In the genomic region with DNA sequence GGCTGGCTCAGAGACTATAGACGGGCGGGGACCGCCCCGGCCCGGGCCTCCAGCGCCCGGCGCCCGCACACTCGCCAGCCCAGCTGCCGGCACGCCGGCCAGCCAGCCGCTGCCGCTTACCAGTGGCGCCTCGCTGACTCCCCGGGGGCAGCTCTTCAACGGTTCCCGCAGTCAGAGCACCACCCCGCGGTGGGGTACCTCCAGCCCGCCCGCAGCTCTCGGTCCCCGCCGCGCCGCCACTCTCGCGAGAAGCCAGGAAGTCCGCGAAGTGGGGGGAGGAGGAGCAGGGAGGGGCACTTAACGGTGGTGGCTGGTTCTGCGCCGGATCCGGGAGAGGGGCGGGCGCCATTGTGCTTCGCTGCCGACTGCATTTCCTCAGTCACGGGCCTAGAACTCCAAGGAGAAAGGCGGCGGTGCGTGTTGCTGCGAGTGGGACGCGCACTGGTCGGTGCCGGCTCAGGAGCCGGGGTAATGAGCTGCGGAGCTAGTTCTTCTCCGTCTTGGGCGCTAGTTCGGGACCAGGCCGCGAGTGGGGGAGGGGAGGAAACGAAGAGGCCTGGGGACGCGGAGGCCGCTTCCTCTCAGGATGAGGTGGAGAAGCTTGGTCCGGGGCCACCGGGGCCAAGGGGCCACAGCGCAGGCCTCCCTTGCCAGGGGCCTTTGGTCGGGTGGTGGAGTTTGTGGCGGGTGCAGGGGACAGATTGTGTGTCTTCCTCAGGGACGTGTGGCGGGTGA, we compare ENCODE assay signal across 8 cellular contexts. TPM values are rescaled to one million over a fixed set of nuclear protein-coding genes. Genes with fewer than 3 reads are reported as not detected.
A peak's percentile ranks its signal among the peaks of the same experiment; 100 is the strongest.
DNase-seq lines count a peak whose midpoint lies in the region; ATAC-seq and TF ChIP-seq lines count a peak whose summit lies in the region.

A gene with protein sequence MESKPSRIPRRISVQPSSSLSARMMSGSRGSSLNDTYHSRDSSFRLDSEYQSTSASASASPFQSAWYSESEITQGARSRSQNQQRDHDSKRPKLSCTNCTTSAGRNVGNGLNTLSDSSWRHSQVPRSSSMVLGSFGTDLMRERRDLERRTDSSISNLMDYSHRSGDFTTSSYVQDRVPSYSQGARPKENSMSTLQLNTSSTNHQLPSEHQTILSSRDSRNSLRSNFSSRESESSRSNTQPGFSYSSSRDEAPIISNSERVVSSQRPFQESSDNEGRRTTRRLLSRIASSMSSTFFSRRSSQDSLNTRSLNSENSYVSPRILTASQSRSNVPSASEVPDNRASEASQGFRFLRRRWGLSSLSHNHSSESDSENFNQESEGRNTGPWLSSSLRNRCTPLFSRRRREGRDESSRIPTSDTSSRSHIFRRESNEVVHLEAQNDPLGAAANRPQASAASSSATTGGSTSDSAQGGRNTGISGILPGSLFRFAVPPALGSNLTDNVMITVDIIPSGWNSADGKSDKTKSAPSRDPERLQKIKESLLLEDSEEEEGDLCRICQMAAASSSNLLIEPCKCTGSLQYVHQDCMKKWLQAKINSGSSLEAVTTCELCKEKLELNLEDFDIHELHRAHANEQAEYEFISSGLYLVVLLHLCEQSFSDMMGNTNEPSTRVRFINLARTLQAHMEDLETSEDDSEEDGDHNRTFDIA (plus strand): TSS at position 313 of the 735 bp plus-strand sequence. CDS start 16,517 bp downstream, outside the sequence.

- DNase-seq in AG04449 (ENCODE audit: low read depth, low spot score) (peak; percentile 58), NCI-H2196 (lab: John Stamatoyannopoulos, UW; ENCODE audit: unreplicated experiment) (peak; percentile 96), breast epithelium (ENCODE audit: low spot score in 2 of 2) (peak; percentile 94), iPS-NIHi11 (ENCODE audit: low spot score) (peak; percentile 96), smooth muscle cell (lab: John Stamatoyannopoulos, UW; ENCODE audit: unreplicated experiment) (peak; percentile 89)

- H4K20me1 ChIP-seq in smooth muscle cell (ENCODE audit: low read depth), result peaks cover 45% of the 10 kb centered on the region

- peak; percentile 98 for TF ChIP-seq POLR2A in breast epithelium (IDR thresholded peaks at IDR 0.05)

- peak within 1 kb of the TSS; percentile 95 for H3K9ac ChIP-seq in smooth muscle cell (ENCODE audit: low read depth)

- H3K27me3 ChIP-seq in breast epithelium (no peaks in the 10 kb centered on the region), smooth muscle cell (ENCODE audit: low read depth) (no peaks in the 10 kb centered on the region)

- H3K36me3 ChIP-seq in breast epithelium (peaks cover 3% of the 10 kb centered on the region), smooth muscle cell (ENCODE audit: low read depth) (peaks cover 3% of the 10 kb centered on the region)

- H3K27ac ChIP-seq in VCaP (peak within 1 kb of the TSS; percentile 98), breast epithelium (peak within 1 kb of the TSS; percentile 97 to 99), smooth muscle cell (ENCODE audit: low read depth) (peak within 1 kb of the TSS; percentile 86)

- no peaks in the 10 kb centered on the region for H3F3A ChIP-seq in smooth muscle cell (ENCODE audit: low read depth)

- H3K4me3 ChIP-seq in AG04449 (ENCODE audit: low read depth, low read length), result peak within 1 kb of the TSS; percentile 99
- peak within 1 kb of the TSS; percentile 84 to 99 (median 94) for H3K4me3 ChIP-seq in breast epithelium
- peak within 1 kb of the TSS; percentile 74 for H3K4me3 ChIP-seq in smooth muscle cell

- POLR2A ChIA-PET in AG04449 (lab: Yijun Ruan, JAX), result interaction anchor here (0.6 to 1.8 kb wide), 14 partner anchors 9 to 870 kb away, joined by 3 to 18 read pairs (median 3); a partner anchor contains a TSS

- 2% methylated on average over 66 of the region's 68 CpGs for WGBS in smooth muscle cell (ENCODE audit: low lambda C conversion rate)

- ATAC-seq in GM18870 (IDR thresholded peaks at IDR 0.05; ENCODE audit: unreplicated experiment) (peak; percentile 85), HG03135 (IDR thresholded peaks at IDR 0.05; ENCODE audit: unreplicated experiment) (peak; percentile 96)

- peak within 1 kb of the TSS; percentile 88 for H3K4me2 ChIP-seq in smooth muscle cell

- intact Hi-C loops in breast epithelium (cut with DNase I; ENCODE audit: low total_unique reads), result no loop called here

- H3K79me2 ChIP-seq in smooth muscle cell (ENCODE audit: low read depth), result peaks cover 50% of the 10 kb centered on the region

- peak; percentile 74 for TF ChIP-seq CTCF in AG04449 (IDR thresholded peaks at IDR 0.05; ENCODE audit: insufficient read depth, low read length, missing control alignments)
- TF ChIP-seq CTCF in VCaP (conservative IDR thresholded peaks at IDR 0.05), result peak; percentile 78
- peak; percentile 5 to 37 (median 30) for TF ChIP-seq CTCF in breast epithelium (IDR thresholded peaks at IDR 0.05)
- TF ChIP-seq CTCF in smooth muscle cell (IDR thresholded peaks at IDR 0.05; ENCODE audit: borderline replicate concordance, insufficient read depth, poor library complexity, severe bottlenecking), result peak; percentile 47

- peak within 1 kb of the TSS; percentile 80 for H2AFZ ChIP-seq in smooth muscle cell (ENCODE audit: low read depth)

- no peaks in the 10 kb centered on the region for H3K9me3 ChIP-seq in breast epithelium
- H3K9me3 ChIP-seq in smooth muscle cell (replicated peaks; ENCODE audit: low read depth), result no peaks in the 10 kb centered on the region

- CTCF ChIA-PET in AG04449 (lab: Yijun Ruan, JAX), result interaction anchor here (0.6 to 2.1 kb wide), 11 partner anchors 8 to 579 kb away, joined by 3 to 8 read pairs (median 4); no protein-coding TSS in a partner anchor

- H3K4me1 ChIP-seq in breast epithelium, result peaks cover 0 to 23% of the 10 kb centered on the region in 2 donors
- H3K4me1 ChIP-seq in smooth muscle cell (ENCODE audit: low read depth), result peaks cover 14% of the 10 kb centered on the region

RNA-seq across cellular contexts. Expression of the gene that starts here (rescaled TPM):
- total RNA-seq in breast epithelium (100 to 1,000 TPM in 2 of 3 donors, 10 to 100 TPM in 1; 85.9 to 154 (median 128) TPM), smooth muscle cell (235 and 280 TPM in 2 replicates)
- polyA plus RNA-seq in smooth muscle cell, result 97.1 and 110 TPM in 2 replicates

Comparison
In these comparisons a context has a peak if more than half of its experiments do, and no peak if none do; other contexts are left out.
1. Peak in every context shown above with its lines: DNase-seq, ATAC-seq, H3K4me3 ChIP-seq and H3K27ac ChIP-seq.